Comparison of ENCODE assay signal across 26 cellular contexts in genomic region chr4:139389102-139389501, GRCh38.
"Had no signal": no experiment of that assay in that cellular context is flagged by ENCODE, and none has a peak within 500 bp of the region (broad histone marks: within the 10 kb centered on the region; RNA-seq: fewer than 3 reads in every experiment).

No MANE protein-coding gene starts in this region.

- H3K4me1 Mint-ChIP-seq: mesothelial cell of epicardium; nephron progenitor cell; stimulated activated memory B cell treated with anti-CD40 and anti-IgM and Interleukin-4, amounts not matched to agents 10 μg/mL and 1 μg/mL and 100 μg/mL, for 72 hours had no signal

- H3K4me3 Mint-ChIP-seq: effector memory CD8-positive, alpha-beta T cell; mesothelial cell of epicardium; naive thymus-derived CD8-positive, alpha-beta T cell; nephron progenitor cell; stimulated activated memory B cell treated with anti-CD40 and anti-IgM and Interleukin-4, amounts not matched to agents 10 μg/mL and 1 μg/mL and 100 μg/mL, for 72 hours; type B pancreatic cell had no signal

- FAIRE-seq: endometrium, frontal cortex, keratinocyte had no signal

- H3K27ac Mint-ChIP-seq: effector memory CD8-positive, alpha-beta T cell; mesothelial cell of epicardium; nephron progenitor cell; stimulated activated memory B cell treated with anti-CD40 and anti-IgM and Interleukin-4, amounts not matched to agents 10 μg/mL and 1 μg/mL and 100 μg/mL, for 72 hours; type B pancreatic cell had no signal

- H3K9me3 ChIP-seq: mucosa of descending colon, ovary, psoas muscle, spleen, testis, tibial artery had no signal

- H3K27me3 ChIP-seq: ovary, spleen, testis, tibial artery had no signal

- H3K4me3 ChIP-seq: lung, mucosa of descending colon, ovary, psoas muscle, skin epidermis, spleen, testis, tibial artery had no signal

- ATAC-seq: effector memory CD8-positive, alpha-beta T cell; left lobe of liver; mucosa of descending colon; naive thymus-derived CD8-positive, alpha-beta T cell; psoas muscle; right cardiac atrium; stimulated activated memory B cell treated with anti-CD40 and anti-IgM and Interleukin-4, amounts not matched to agents 10 μg/mL and 1 μg/mL and 100 μg/mL, for 72 hours; stimulated activated naive CD8-positive, alpha-beta T cell treated with anti-CD3 and anti-CD28 coated beads, Interleukin-15, Interleukin-2, amounts not matched to agents 100 U/mL and 50 U/mL, for 24 hours had no signal

- H3K27ac ChIP-seq: ovary, psoas muscle, skin epidermis, spleen, testis, tibial artery had no signal

- H3K9me3 Mint-ChIP-seq: effector memory CD8-positive, alpha-beta T cell; naive thymus-derived CD8-positive, alpha-beta T cell; nephron progenitor cell; stimulated activated memory B cell treated with anti-CD40 and anti-IgM and Interleukin-4, amounts not matched to agents 10 μg/mL and 1 μg/mL and 100 μg/mL, for 72 hours; type B pancreatic cell had no signal

- H3K36me3 ChIP-seq: ovary had no signal

- H3K27me3 Mint-ChIP-seq: effector memory CD8-positive, alpha-beta T cell; naive thymus-derived CD8-positive, alpha-beta T cell; stimulated activated memory B cell treated with anti-CD40 and anti-IgM and Interleukin-4, amounts not matched to agents 10 μg/mL and 1 μg/mL and 100 μg/mL, for 72 hours; type B pancreatic cell had no signal

- DNase-seq: cortex of kidney; effector memory CD8-positive, alpha-beta T cell; mesenchymal stem cell; mucosa of descending colon; naive thymus-derived CD8-positive, alpha-beta T cell; nephron progenitor cell; occipital lobe; ovary; posterior cingulate gyrus; psoas muscle; right cardiac atrium; spleen; stimulated activated CD4-positive, alpha-beta T cell treated with anti-CD3 and anti-CD28 coated beads, Interleukin-4, amount 100 ng/mL, for 4 hours; stimulated activated naive CD8-positive, alpha-beta T cell treated with anti-CD3 and anti-CD28 coated beads, Interleukin-15, Interleukin-2, amounts not matched to agents 100 U/mL and 50 U/mL, for 24 hours; substantia nigra; testis; tibial artery had no signal

- H3K4me1 ChIP-seq: psoas muscle, spleen, testis, tibial artery had no signal
